ENCODE assay signal across 15 cellular contexts in the genomic region with DNA sequence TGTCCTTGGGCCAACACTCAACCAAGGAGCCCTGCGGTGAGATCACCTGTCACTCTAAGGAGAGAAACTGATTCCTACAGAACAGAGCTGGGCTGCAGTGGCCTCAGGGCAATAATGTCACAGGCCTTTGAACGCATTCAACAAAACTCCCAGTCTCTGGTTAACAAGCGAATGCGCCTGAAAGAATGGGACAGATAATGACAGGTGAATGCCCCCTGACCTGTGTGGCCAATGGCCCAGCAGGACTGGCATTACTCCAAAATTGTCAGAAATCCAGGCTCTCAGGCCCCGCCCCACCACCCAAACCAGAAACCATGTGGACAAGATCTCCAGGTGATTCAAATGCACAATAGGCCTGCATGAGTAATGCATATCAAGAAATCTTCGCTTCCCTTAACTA.
"Had no signal": no experiment of that assay in that cellular context is flagged by ENCODE, and none has a peak within 500 bp of the region (broad histone marks: within the 10 kb centered on the region; RNA-seq: fewer than 3 reads in every experiment).

No MANE protein-coding gene starts in this region.

- H3K36me3 Mint-ChIP-seq: immature natural killer cell; naive B cell; neural progenitor cell; stimulated activated naive B cell treated with anti-CD40 and anti-IgM and Interleukin-4, amounts not matched to agents 10 μg/mL and 1 μg/mL and 100 μg/mL, for 72 hours had no signal

- H3K27me3 ChIP-seq: cardiac muscle cell, heart left ventricle, neural progenitor cell, pancreas, uterus had no signal

- H3K9me3 ChIP-seq: heart left ventricle, pancreas, uterus had no signal

- H3K4me3 Mint-ChIP-seq: activated naive CD4-positive, alpha-beta T cell treated with anti-CD3 and anti-CD28 coated beads, Interleukin-2, amount 10 ng/mL, durations not matched to agents 7 days and 5 days; immature natural killer cell; naive B cell; neural progenitor cell; stimulated activated naive B cell treated with anti-CD40 and anti-IgM and Interleukin-4, amounts not matched to agents 10 μg/mL and 1 μg/mL and 100 μg/mL, for 72 hours had no signal

- H3K27ac ChIP-seq: cardiac muscle cell, neural progenitor cell, pancreas had no signal

- H3K4me1 ChIP-seq: neural progenitor cell, pancreas had no signal

- H3K4me2 ChIP-seq: neural progenitor cell had no signal

- H2AFZ ChIP-seq: neural progenitor cell had no signal

- H3K4me3 ChIP-seq: cardiac muscle cell, heart left ventricle, lung, neural progenitor cell, pancreas, uterus had no signal

- H3K27me3 Mint-ChIP-seq: naive B cell; stimulated activated naive B cell treated with anti-CD40 and anti-IgM and Interleukin-4, amounts not matched to agents 10 μg/mL and 1 μg/mL and 100 μg/mL, for 72 hours had no signal

- H3K27ac Mint-ChIP-seq: neural progenitor cell; stimulated activated naive B cell treated with anti-CD40 and anti-IgM and Interleukin-4, amounts not matched to agents 10 μg/mL and 1 μg/mL and 100 μg/mL, for 72 hours had no signal

- H3K9ac ChIP-seq: neural progenitor cell had no signal

- H3K4me1 Mint-ChIP-seq: neural progenitor cell had no signal

- DNase-seq: activated CD4-positive, CD25-positive, alpha-beta regulatory T cell treated with anti-CD3 and anti-CD28 coated beads, Interleukin-2, amount 50 U/mL, for 72 hours; activated naive CD4-positive, alpha-beta T cell treated with anti-CD3 and anti-CD28 coated beads, Interleukin-2, amount 10 ng/mL, durations not matched to agents 7 days and 5 days; activated T-cell treated with anti-CD3 and anti-CD28 coated beads for 4 hours; foreskin melanocyte; heart left ventricle; immature natural killer cell; left colon; naive B cell; pancreas; stimulated activated CD4-positive, alpha-beta T cell treated with anti-CD3 and anti-CD28 coated beads, Interleukin-4, amount 100 ng/mL, for 1 hour; stimulated activated naive B cell treated with anti-CD40 and anti-IgM and Interleukin-4, amounts not matched to agents 10 μg/mL and 1 μg/mL and 100 μg/mL, for 72 hours; uterus had no signal

- H3K36me3 ChIP-seq: cardiac muscle cell, heart left ventricle, neural progenitor cell, pancreas, uterus had no signal

- H3K9me3 Mint-ChIP-seq: activated naive CD4-positive, alpha-beta T cell treated with anti-CD3 and anti-CD28 coated beads, Interleukin-2, amount 10 ng/mL, durations not matched to agents 7 days and 5 days; immature natural killer cell; stimulated activated naive B cell treated with anti-CD40 and anti-IgM and Interleukin-4, amounts not matched to agents 10 μg/mL and 1 μg/mL and 100 μg/mL, for 72 hours had no signal
